In genomic region chr4:153095448-153096204, GRCh38 we compare ENCODE assay signal across 21 cellular contexts.
DNase-seq lines count a peak whose midpoint lies in the region; ATAC-seq, FAIRE-seq and TF ChIP-seq lines count a peak whose summit lies in the region.
"Had no signal": no experiment of that assay in that cellular context is flagged by ENCODE, and none has a peak within 500 bp of the region (broad histone marks: within the 10 kb centered on the region; RNA-seq: fewer than 3 reads in every experiment).

No MANE protein-coding gene starts in this region.

- H3K4me3 Mint-ChIP-seq in type B pancreatic cell: peak overlapping the region; percentile 46
- H3K4me3 Mint-ChIP-seq: CD8-positive, alpha-beta memory T cell had no signal

- H3K27ac Mint-ChIP-seq in type B pancreatic cell: peak overlapping the region; percentile 57

- no peaks in the 10 kb centered on the region for H3K4me1 Mint-ChIP-seq in type B pancreatic cell (ENCODE audit: unreplicated experiment)

- peaks cover 6% of the 10 kb centered on the region for H3K9me3 Mint-ChIP-seq in type B pancreatic cell
- H3K9me3 Mint-ChIP-seq: CD8-positive, alpha-beta memory T cell had no signal

- TF ChIP-seq CTCF in type B pancreatic cell (conservative IDR thresholded peaks at IDR 0.05): no peak

- peak; percentile 50 for DNase-seq in activated CD8-positive, alpha-beta memory T cell treated with anti-CD3 and anti-CD28 coated beads for 24 hours
- no peak for DNase-seq in activated CD8-positive, alpha-beta memory T cell treated with anti-CD3 and anti-CD28 coated beads, Interleukin-2, amount 50 U/mL, for 4 hours
- no peak for DNase-seq in HTR-8/SVneo (ENCODE audit: insufficient read length, low spot score)
- no peak for DNase-seq in type B pancreatic cell (ENCODE audit: extremely low spot score, unreplicated experiment)
- DNase-seq in NCI-H1436 (lab: John Stamatoyannopoulos, UW): no peak
- DNase-seq in kidney glomerular epithelial cell (lab: John Stamatoyannopoulos, UW): no peak
- DNase-seq: CD8-positive, alpha-beta memory T cell; DMS79 treated with DMSO at 0.1 percent for 48 hours; H7; NCI-H1048; NCI-H1436 treated with DMSO at 0.1 percent for 48 hours; NCI-H2029; NCI-H2171; NCI-H526; NK-92 treated with Interleukin-12 subunit alpha and Interleukin-12 subunit beta, amount 100 ng/mL, for 24 hours; Peyer's patch had no signal

- no peaks in the 10 kb centered on the region for H3K36me3 Mint-ChIP-seq in type B pancreatic cell
- H3K36me3 Mint-ChIP-seq: CD8-positive, alpha-beta memory T cell had no signal

- peak; percentile 32 for ATAC-seq in esophagus mucosa
- ATAC-seq: Right ventricle myocardium inferior, SK-N-SH treated with all-trans-retinoic acid at 6 μM for 48 hours had no signal

- no peaks in the 10 kb centered on the region for H3K27me3 Mint-ChIP-seq in type B pancreatic cell

- FAIRE-seq in HTR-8/SVneo (lab: Jason Lieb, UNC): peak; percentile 71
- FAIRE-seq: A549, G401.6 had no signal
